In the genomic region with DNA sequence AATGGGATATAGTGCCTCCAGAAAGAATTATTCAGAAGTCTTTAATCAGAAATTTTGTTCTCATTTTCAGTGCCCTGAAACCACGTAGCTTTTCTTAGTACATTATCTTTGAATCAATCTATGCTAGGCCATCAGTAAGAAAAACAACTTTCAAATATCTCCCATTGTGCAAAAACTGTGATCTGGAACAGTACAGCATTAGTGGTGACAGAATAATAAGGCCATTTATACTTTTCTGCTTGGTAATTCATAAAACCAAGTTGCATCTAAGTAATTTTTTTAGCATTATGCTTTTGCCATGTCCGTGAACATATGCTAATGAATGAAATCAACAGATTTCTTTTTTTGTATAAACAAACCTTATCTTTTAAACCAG, we compare ENCODE assay signal across 2 cellular contexts.
TF ChIP-seq lines count a peak whose summit lies in the region.

No MANE protein-coding gene starts in this region.

TF ChIP-seq in SK-N-SH, 30 proteins besides CTCF, POLR2A, EP300 and RAD21 (continued from another document):
- TF ChIP-seq, protein P1, sequence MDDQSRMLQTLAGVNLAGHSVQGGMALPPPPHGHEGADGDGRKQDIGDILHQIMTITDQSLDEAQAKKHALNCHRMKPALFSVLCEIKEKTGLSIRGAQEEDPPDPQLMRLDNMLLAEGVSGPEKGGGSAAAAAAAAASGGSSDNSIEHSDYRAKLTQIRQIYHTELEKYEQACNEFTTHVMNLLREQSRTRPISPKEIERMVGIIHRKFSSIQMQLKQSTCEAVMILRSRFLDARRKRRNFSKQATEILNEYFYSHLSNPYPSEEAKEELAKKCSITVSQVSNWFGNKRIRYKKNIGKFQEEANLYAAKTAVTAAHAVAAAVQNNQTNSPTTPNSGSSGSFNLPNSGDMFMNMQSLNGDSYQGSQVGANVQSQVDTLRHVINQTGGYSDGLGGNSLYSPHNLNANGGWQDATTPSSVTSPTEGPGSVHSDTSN (IDR thresholded peaks at IDR 0.05) = no peak
- TF ChIP-seq TEAD4 (IDR thresholded peaks at IDR 0.05; ENCODE audit: borderline replicate concordance, insufficient read depth) = no peak
- no peak for TF ChIP-seq TAF1 (IDR thresholded peaks at IDR 0.05; ENCODE audit: borderline replicate concordance, low read depth, low read length)
- no peak for TF ChIP-seq RCOR1 (IDR thresholded peaks at IDR 0.05; ENCODE audit: low read length)
- no peak for TF ChIP-seq NRF1 (IDR thresholded peaks at IDR 0.05; ENCODE audit: low read depth, low read length)
- TF ChIP-seq, protein P2, sequence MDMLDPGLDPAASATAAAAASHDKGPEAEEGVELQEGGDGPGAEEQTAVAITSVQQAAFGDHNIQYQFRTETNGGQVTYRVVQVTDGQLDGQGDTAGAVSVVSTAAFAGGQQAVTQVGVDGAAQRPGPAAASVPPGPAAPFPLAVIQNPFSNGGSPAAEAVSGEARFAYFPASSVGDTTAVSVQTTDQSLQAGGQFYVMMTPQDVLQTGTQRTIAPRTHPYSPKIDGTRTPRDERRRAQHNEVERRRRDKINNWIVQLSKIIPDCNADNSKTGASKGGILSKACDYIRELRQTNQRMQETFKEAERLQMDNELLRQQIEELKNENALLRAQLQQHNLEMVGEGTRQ (IDR thresholded peaks at IDR 0.05; ENCODE audit: borderline replicate concordance, low read depth, low read length) = no peak
- TF ChIP-seq SIN3A (IDR thresholded peaks at IDR 0.05; ENCODE audit: borderline replicate concordance, low read depth, low read length) = no peak
- no peak for TF ChIP-seq MXI1 (IDR thresholded peaks at IDR 0.05; ENCODE audit: low read depth, low read length)
- no peak for TF ChIP-seq RXRA (IDR thresholded peaks at IDR 0.05; ENCODE audit: borderline replicate concordance, low read depth)
- TF ChIP-seq NFIC (IDR thresholded peaks at IDR 0.05; ENCODE audit: borderline replicate concordance) = no peak
- no peak for TF ChIP-seq EZH2phosphoT487 (IDR thresholded peaks at IDR 0.05; ENCODE audit: borderline replicate concordance, low read depth)
- TF ChIP-seq GABPA (IDR thresholded peaks at IDR 0.05; ENCODE audit: low read depth) = no peak

TF ChIP-seq in SK-N-SH treated with all-trans-retinoic acid at 6 μM for 48 hours, 23 proteins besides CTCF, POLR2A, EP300 and RAD21 (continued from another document):
- TF ChIP-seq ZFP30 (CRISPR knock-in tag; IDR thresholded peaks at IDR 0.05) = no peak
- TF ChIP-seq TOX (CRISPR knock-in tag; IDR thresholded peaks at IDR 0.05; ENCODE audit: borderline replicate concordance) = no peak
- TF ChIP-seq ZNF8 (CRISPR knock-in tag; IDR thresholded peaks at IDR 0.05) = no peak
- TF ChIP-seq, protein P3, sequence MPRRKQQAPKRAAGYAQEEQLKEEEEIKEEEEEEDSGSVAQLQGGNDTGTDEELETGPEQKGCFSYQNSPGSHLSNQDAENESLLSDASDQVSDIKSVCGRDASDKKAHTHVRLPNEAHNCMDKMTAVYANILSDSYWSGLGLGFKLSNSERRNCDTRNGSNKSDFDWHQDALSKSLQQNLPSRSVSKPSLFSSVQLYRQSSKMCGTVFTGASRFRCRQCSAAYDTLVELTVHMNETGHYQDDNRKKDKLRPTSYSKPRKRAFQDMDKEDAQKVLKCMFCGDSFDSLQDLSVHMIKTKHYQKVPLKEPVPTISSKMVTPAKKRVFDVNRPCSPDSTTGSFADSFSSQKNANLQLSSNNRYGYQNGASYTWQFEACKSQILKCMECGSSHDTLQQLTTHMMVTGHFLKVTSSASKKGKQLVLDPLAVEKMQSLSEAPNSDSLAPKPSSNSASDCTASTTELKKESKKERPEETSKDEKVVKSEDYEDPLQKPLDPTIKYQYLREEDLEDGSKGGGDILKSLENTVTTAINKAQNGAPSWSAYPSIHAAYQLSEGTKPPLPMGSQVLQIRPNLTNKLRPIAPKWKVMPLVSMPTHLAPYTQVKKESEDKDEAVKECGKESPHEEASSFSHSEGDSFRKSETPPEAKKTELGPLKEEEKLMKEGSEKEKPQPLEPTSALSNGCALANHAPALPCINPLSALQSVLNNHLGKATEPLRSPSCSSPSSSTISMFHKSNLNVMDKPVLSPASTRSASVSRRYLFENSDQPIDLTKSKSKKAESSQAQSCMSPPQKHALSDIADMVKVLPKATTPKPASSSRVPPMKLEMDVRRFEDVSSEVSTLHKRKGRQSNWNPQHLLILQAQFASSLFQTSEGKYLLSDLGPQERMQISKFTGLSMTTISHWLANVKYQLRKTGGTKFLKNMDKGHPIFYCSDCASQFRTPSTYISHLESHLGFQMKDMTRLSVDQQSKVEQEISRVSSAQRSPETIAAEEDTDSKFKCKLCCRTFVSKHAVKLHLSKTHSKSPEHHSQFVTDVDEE (CRISPR knock-in tag; IDR thresholded peaks at IDR 0.05) = no peak
- TF ChIP-seq, protein P4, sequence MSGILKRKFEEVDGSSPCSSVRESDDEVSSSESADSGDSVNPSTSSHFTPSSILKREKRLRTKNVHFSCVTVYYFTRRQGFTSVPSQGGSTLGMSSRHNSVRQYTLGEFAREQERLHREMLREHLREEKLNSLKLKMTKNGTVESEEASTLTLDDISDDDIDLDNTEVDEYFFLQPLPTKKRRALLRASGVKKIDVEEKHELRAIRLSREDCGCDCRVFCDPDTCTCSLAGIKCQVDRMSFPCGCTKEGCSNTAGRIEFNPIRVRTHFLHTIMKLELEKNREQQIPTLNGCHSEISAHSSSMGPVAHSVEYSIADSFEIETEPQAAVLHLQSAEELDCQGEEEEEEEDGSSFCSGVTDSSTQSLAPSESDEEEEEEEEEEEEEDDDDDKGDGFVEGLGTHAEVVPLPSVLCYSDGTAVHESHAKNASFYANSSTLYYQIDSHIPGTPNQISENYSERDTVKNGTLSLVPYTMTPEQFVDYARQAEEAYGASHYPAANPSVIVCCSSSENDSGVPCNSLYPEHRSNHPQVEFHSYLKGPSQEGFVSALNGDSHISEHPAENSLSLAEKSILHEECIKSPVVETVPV (CRISPR knock-in tag; IDR thresholded peaks at IDR 0.05) = no peak
- no peak for TF ChIP-seq ZFP3 (CRISPR knock-in tag; IDR thresholded peaks at IDR 0.05)
- no peak for TF ChIP-seq ZNF565 (CRISPR knock-in tag; conservative IDR thresholded peaks at IDR 0.05; ENCODE audit: low read depth)
- TF ChIP-seq PPARA (CRISPR knock-in tag; IDR thresholded peaks at IDR 0.05; ENCODE audit: borderline replicate concordance) = no peak
- TF ChIP-seq, protein P5, sequence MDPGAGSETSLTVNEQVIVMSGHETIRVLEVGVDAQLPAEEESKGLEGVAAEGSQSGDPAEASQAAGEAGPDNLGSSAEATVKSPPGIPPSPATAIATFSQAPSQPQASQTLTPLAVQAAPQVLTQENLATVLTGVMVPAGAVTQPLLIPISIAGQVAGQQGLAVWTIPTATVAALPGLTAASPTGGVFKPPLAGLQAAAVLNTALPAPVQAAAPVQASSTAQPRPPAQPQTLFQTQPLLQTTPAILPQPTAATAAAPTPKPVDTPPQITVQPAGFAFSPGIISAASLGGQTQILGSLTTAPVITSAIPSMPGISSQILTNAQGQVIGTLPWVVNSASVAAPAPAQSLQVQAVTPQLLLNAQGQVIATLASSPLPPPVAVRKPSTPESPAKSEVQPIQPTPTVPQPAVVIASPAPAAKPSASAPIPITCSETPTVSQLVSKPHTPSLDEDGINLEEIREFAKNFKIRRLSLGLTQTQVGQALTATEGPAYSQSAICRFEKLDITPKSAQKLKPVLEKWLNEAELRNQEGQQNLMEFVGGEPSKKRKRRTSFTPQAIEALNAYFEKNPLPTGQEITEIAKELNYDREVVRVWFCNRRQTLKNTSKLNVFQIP (CRISPR knock-in tag; IDR thresholded peaks at IDR 0.05; ENCODE audit: borderline replicate concordance, low read depth) = no peak
- TF ChIP-seq, protein P6, sequence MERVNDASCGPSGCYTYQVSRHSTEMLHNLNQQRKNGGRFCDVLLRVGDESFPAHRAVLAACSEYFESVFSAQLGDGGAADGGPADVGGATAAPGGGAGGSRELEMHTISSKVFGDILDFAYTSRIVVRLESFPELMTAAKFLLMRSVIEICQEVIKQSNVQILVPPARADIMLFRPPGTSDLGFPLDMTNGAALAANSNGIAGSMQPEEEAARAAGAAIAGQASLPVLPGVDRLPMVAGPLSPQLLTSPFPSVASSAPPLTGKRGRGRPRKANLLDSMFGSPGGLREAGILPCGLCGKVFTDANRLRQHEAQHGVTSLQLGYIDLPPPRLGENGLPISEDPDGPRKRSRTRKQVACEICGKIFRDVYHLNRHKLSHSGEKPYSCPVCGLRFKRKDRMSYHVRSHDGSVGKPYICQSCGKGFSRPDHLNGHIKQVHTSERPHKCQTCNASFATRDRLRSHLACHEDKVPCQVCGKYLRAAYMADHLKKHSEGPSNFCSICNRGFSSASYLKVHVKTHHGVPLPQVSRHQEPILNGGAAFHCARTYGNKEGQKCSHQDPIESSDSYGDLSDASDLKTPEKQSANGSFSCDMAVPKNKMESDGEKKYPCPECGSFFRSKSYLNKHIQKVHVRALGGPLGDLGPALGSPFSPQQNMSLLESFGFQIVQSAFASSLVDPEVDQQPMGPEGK (CRISPR knock-in tag; IDR thresholded peaks at IDR 0.05; ENCODE audit: borderline replicate concordance) = no peak
- no peak for TF ChIP-seq RARB (CRISPR knock-in tag; IDR thresholded peaks at IDR 0.05)
TF ChIP-seq in SK-N-SH treated with all-trans-retinoic acid at 6 μM for 48 hours: peak in this region for 0.
